In the genomic region with DNA sequence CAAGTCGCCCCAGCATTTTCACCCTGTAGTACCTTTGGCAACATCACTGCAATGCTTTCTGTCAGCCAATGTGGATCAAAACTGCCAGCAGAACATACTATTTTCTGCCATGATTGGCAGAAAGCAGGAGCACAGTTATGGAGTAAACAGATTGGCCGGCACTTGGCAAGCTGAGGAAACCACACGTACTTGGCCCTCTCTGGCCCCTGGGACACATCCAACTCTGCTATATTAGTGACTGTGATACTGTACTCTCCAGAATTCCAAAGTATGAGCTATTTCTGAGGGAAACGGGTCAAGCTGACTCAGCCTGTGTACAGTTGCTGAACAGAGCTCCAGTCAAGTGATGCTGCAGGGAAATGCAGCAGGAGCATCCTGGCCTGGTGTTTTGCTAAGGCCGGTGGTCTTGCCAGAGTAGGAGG, we compare ENCODE assay signal across 11 cellular contexts. TPM values are rescaled to one million over a fixed set of nuclear protein-coding genes. Genes with fewer than 3 reads are reported as not detected.
DNase-seq lines count a peak whose midpoint lies in the region; ATAC-seq, FAIRE-seq and TF ChIP-seq lines count a peak whose summit lies in the region.
"Had no signal": no experiment of that assay in that cellular context is flagged by ENCODE, and none has a peak within 500 bp of the region (broad histone marks: within the 10 kb centered on the region; RNA-seq: fewer than 3 reads in every experiment).

No MANE protein-coding gene starts in this region.

- H3K4me2 ChIP-seq in astrocyte (ENCODE audit: low read length) = peak overlapping the region; percentile 38

- H3K9ac ChIP-seq in astrocyte (ENCODE audit: low read length) = no peak overlapping the region

- no peaks in the 10 kb centered on the region for H3K27me3 Mint-ChIP-seq in astrocyte (ENCODE audit: low read depth, unreplicated experiment)
- H3K27me3 Mint-ChIP-seq in endothelial cell (ENCODE audit: unreplicated experiment) = no peaks in the 10 kb centered on the region

- H3K9me3 ChIP-seq in astrocyte (ENCODE audit: insufficient read depth, low read depth, low read length) = no peaks in the 10 kb centered on the region
- H3K9me3 ChIP-seq in upper lobe of left lung = no peaks in the 10 kb centered on the region

- peaks cover 12% of the 10 kb centered on the region for H3K4me1 ChIP-seq in astrocyte (ENCODE audit: insufficient read depth, low read length)
- peaks cover 0 to 11% (median 4%) of the 10 kb centered on the region in 4 donors for H3K4me1 ChIP-seq in upper lobe of left lung

- H3K27ac ChIP-seq in astrocyte (ENCODE audit: low read depth, low read length) (no peak overlapping the region), upper lobe of left lung (no peak overlapping the region)

- H3K79me2 ChIP-seq in astrocyte (ENCODE audit: insufficient read depth, low read length) = no peaks in the 10 kb centered on the region

- H3K4me3 Mint-ChIP-seq in astrocyte (ENCODE audit: unreplicated experiment) (no peak overlapping the region), endothelial cell (ENCODE audit: unreplicated experiment) (no peak overlapping the region)

- no peaks in the 10 kb centered on the region for H3K36me3 ChIP-seq in astrocyte (ENCODE audit: insufficient read depth, low read length)
- H3K36me3 ChIP-seq in upper lobe of left lung = no peaks in the 10 kb centered on the region

- no peak for TF ChIP-seq CTCF in HFF-Myc (IDR thresholded peaks at IDR 0.05; ENCODE audit: low read depth, low read length, missing control alignments)
- TF ChIP-seq CTCF in astrocyte (IDR thresholded peaks at IDR 0.05; ENCODE audit: insufficient read depth, low read depth, low read length) = no peak
- TF ChIP-seq CTCF in upper lobe of left lung (IDR thresholded peaks at IDR 0.05) = no peak
- TF ChIP-seq CTCF in endothelial cell (IDR thresholded peaks at IDR 0.05; ENCODE audit: unreplicated experiment) = no peak

- ATAC-seq in left cardiac atrium (peak; percentile 97 to 100), upper lobe of left lung (ENCODE audit: low FRiP score in 2 of 2) (peak; percentile 85), HG02623 (IDR thresholded peaks at IDR 0.05; ENCODE audit: unreplicated experiment) (no peak)

- no peak for TF ChIP-seq EP300 in upper lobe of left lung (IDR thresholded peaks at IDR 0.05)

- no peaks in the 10 kb centered on the region for H4K20me1 ChIP-seq in astrocyte (ENCODE audit: insufficient read depth, low read length)

- H3K4me3 ChIP-seq in HFF-Myc (replicated peaks; ENCODE audit: low read depth, low read length) = no peak overlapping the region
- H3K4me3 ChIP-seq in astrocyte (ENCODE audit: insufficient read depth, low read depth, low read length) = no peak overlapping the region
- no peak overlapping the region for H3K4me3 ChIP-seq in upper lobe of left lung

- no peak for TF ChIP-seq POLR2A in upper lobe of left lung (IDR thresholded peaks at IDR 0.05)

- intact Hi-C loops in left cardiac atrium (cut with DNase I) = no loop called here

- WGBS in upper lobe of left lung, 2 donors = 54 to 59% methylated on average over 3 to 5 of the region's 5 CpGs

- no peaks in the 10 kb centered on the region for H3K27me3 ChIP-seq in astrocyte (ENCODE audit: insufficient read depth, low read length)
- H3K27me3 ChIP-seq in upper lobe of left lung = no peaks in the 10 kb centered on the region

- no peaks in the 10 kb centered on the region for H3K36me3 Mint-ChIP-seq in astrocyte (ENCODE audit: low read depth, unreplicated experiment)
- H3K36me3 Mint-ChIP-seq in endothelial cell (ENCODE audit: low read depth, unreplicated experiment) = no peaks in the 10 kb centered on the region

- peak; percentile 92 for FAIRE-seq in astrocyte (lab: Jason Lieb, UNC)
- FAIRE-seq: kidney had no signal

- H3K27ac Mint-ChIP-seq in astrocyte (ENCODE audit: unreplicated experiment) = peak overlapping the region; percentile 34
- no peak overlapping the region for H3K27ac Mint-ChIP-seq in endothelial cell (ENCODE audit: unreplicated experiment)

- DNase-seq in HFF-Myc (ENCODE audit: extremely low read depth, low read depth) (peak; percentile 71), astrocyte (ENCODE audit: low read depth) (peak; percentile 95), left cardiac atrium (peak; percentile 55), upper lobe of left lung (no peak), NCI-H69 (lab: John Stamatoyannopoulos, UW) (no peak), endothelial cell (ENCODE audit: low spot score) (no peak)
- DNase-seq: activated T-cell treated with anti-CD3 and anti-CD28 coated beads for 4 hours, GF-D8, Kasumi-1, kidney had no signal

- no peak overlapping the region for H2AFZ ChIP-seq in astrocyte (ENCODE audit: low read depth, low read length)

- H3K9me3 Mint-ChIP-seq in astrocyte (ENCODE audit: unreplicated experiment) (peaks cover 3% of the 10 kb centered on the region), endothelial cell (ENCODE audit: unreplicated experiment) (no peaks in the 10 kb centered on the region)

- H3K4me1 Mint-ChIP-seq in astrocyte (ENCODE audit: low read depth, unreplicated experiment) (peaks cover 2% of the 10 kb centered on the region), endothelial cell (ENCODE audit: unreplicated experiment) (no peaks in the 10 kb centered on the region)

RNA-seq across cellular contexts. Expression of a gene that starts 39.8 kb away (rescaled TPM):
- total RNA-seq in astrocyte (35.6 and 35.9 TPM in 2 replicates), left cardiac atrium (10 to 100 TPM in 1 of 2 donors, 1 to 10 TPM in 1; 6.7 to 10.9 TPM), upper lobe of left lung (10 to 100 TPM in 4 of 6 donors, 1 to 10 TPM in 2; 4.6 to 19.9 (median 12.6) TPM), endothelial cell (ENCODE audit: unreplicated experiment) (14.8 TPM)

Comparison
In these comparisons a context has a peak if more than half of its experiments do, and no peak if none do; other contexts are left out.
1. DNase-seq: peak in HFF-Myc (single experiment), astrocyte (single experiment) and left cardiac atrium (single experiment); none in upper lobe of left lung (0 of 2), NCI-H69 (single experiment) and endothelial cell (single experiment).